8 cellular contexts compared by ENCODE assay signal in the genomic region with DNA sequence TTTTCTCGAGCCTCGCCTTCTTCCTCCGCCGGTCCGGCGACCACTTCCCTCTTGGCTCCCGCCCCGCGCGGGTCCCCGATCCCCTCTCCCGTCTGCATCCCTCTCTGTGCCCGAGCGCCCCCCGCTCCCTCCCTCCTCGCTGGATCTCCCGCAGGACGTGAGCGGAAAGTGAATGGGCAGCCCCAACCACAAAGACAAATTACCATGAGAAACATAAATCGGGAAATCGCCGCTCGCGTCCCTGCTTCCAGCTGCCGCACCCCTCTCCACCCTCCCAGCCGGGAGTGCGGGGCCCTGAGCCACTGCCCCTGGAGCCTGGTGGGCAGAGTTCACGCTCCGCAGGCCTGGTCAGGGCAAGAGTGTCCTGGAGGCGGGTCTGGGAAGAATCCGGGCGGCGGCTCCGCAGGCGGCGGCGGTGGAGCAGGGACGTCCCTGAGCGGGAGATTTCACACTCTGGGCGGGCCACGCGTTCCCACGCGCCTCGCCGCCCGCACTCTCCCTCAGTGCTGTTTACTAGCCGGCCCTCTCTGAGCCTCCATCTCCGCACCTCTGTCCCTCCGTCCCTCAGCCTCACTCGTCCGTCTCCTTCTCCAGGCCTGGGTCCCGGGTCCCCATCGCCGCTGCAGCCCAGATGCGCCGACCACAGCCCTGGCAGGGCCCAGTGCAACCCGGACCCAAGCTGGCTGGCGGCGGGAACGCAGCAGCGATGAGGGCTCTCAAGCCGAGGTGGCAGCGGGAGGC.
DNase-seq lines count a peak whose midpoint lies in the region; ATAC-seq lines count a peak whose summit lies in the region.

No MANE protein-coding gene starts in this region.

- H3K4me3 ChIP-seq in HUES48 (ENCODE audit: low read depth, low read length) (peak overlapping the region; percentile 74), iPS-18c (ENCODE audit: insufficient read depth, low read depth, low read length) (peak overlapping the region; percentile 83), skin epidermis (peak overlapping the region; percentile 31 to 47 (median 35))

- no peaks in the 10 kb centered on the region for H3K9me3 Mint-ChIP-seq in activated naive CD8-positive, alpha-beta T cell treated with anti-CD3 and anti-CD28 coated beads, Interleukin-2, amount 50 U/mL, for 24 hours

- no peaks in the 10 kb centered on the region for H3K36me3 Mint-ChIP-seq in activated naive CD8-positive, alpha-beta T cell treated with anti-CD3 and anti-CD28 coated beads, Interleukin-2, amount 50 U/mL, for 24 hours (ENCODE audit: low read depth)

- DNase-seq in AG20443 (ENCODE audit: low spot score) (peak; percentile 52), MV-4-11 (lab: John Stamatoyannopoulos, UW) (no peak), NOMO-1 treated with dmso at 0.1 percent for 144 hours (lab: John Stamatoyannopoulos, UW; ENCODE audit: unreplicated experiment) (no peak)
- DNase-seq in activated naive CD8-positive, alpha-beta T cell treated with anti-CD3 and anti-CD28 coated beads, Interleukin-2, amount 50 U/mL, for 24 hours: peak; percentile 13

- H3K27ac Mint-ChIP-seq in activated naive CD8-positive, alpha-beta T cell treated with anti-CD3 and anti-CD28 coated beads, Interleukin-2, amount 50 U/mL, for 24 hours: no peak overlapping the region

- H3K36me3 ChIP-seq in HUES48 (ENCODE audit: control insufficient read depth, insufficient read depth, low read length): no peaks in the 10 kb centered on the region

- H3K4me1 ChIP-seq in HUES48 (ENCODE audit: control insufficient read depth, insufficient read depth, low read length): peaks cover 39% of the 10 kb centered on the region

- H3K9me3 ChIP-seq in HUES48 (ENCODE audit: control insufficient read depth, insufficient read depth, low read length) (no peaks in the 10 kb centered on the region), iPS-18c (ENCODE audit: control insufficient read depth, insufficient read depth, low read length) (no peaks in the 10 kb centered on the region)

- H3K27me3 Mint-ChIP-seq in activated naive CD8-positive, alpha-beta T cell treated with anti-CD3 and anti-CD28 coated beads, Interleukin-2, amount 50 U/mL, for 24 hours: peaks cover 69% of the 10 kb centered on the region

- peaks cover 63% of the 10 kb centered on the region for H3K27me3 ChIP-seq in HUES48 (ENCODE audit: control insufficient read depth, insufficient read depth, low read length)

- H3K4me3 Mint-ChIP-seq in activated naive CD8-positive, alpha-beta T cell treated with anti-CD3 and anti-CD28 coated beads, Interleukin-2, amount 50 U/mL, for 24 hours: peak overlapping the region; percentile 60

- H3K27ac ChIP-seq in HUES48 (ENCODE audit: low read depth, low read length) (no peak overlapping the region), skin epidermis (peak overlapping the region in 1 of 21 experiments; percentile 29)

- ATAC-seq in activated naive CD8-positive, alpha-beta T cell treated with anti-CD3 and anti-CD28 coated beads, Interleukin-2, amount 50 U/mL, for 24 hours: peak; percentile 25
- no peak for ATAC-seq in HG03196 (IDR thresholded peaks at IDR 0.05; ENCODE audit: unreplicated experiment)

- H3K4me1 Mint-ChIP-seq in activated naive CD8-positive, alpha-beta T cell treated with anti-CD3 and anti-CD28 coated beads, Interleukin-2, amount 50 U/mL, for 24 hours: peaks cover 16% of the 10 kb centered on the region

- H3K9ac ChIP-seq in HUES48 (ENCODE audit: low read depth, low read length): no peak overlapping the region

Comparison
In these comparisons a context has a peak if more than half of its experiments do, and no peak if none do; other contexts are left out.
1. DNase-seq: peak in AG20443 (single experiment) and activated naive CD8-positive, alpha-beta T cell treated with anti-CD3 and anti-CD28 coated beads, Interleukin-2, amount 50 U/mL, for 24 hours (single experiment); none in MV-4-11 (single experiment) and NOMO-1 treated with dmso at 0.1 percent for 144 hours (single experiment).
2. Peak in every context shown above with its lines, with median percentiles within 50 percentile points of each other: H3K4me3 ChIP-seq.